Comparison of ENCODE assay signal across 1 cellular context in genomic region chr2:24489942-24490673, GRCh38.
TF ChIP-seq lines count a peak whose summit lies in the region.

No MANE protein-coding gene starts in this region.

TF ChIP-seq in HepG2, 621 proteins besides CTCF, POLR2A, EP300 and RAD21 (continued from another document and continues in another):
- TF ChIP-seq, protein P1, sequence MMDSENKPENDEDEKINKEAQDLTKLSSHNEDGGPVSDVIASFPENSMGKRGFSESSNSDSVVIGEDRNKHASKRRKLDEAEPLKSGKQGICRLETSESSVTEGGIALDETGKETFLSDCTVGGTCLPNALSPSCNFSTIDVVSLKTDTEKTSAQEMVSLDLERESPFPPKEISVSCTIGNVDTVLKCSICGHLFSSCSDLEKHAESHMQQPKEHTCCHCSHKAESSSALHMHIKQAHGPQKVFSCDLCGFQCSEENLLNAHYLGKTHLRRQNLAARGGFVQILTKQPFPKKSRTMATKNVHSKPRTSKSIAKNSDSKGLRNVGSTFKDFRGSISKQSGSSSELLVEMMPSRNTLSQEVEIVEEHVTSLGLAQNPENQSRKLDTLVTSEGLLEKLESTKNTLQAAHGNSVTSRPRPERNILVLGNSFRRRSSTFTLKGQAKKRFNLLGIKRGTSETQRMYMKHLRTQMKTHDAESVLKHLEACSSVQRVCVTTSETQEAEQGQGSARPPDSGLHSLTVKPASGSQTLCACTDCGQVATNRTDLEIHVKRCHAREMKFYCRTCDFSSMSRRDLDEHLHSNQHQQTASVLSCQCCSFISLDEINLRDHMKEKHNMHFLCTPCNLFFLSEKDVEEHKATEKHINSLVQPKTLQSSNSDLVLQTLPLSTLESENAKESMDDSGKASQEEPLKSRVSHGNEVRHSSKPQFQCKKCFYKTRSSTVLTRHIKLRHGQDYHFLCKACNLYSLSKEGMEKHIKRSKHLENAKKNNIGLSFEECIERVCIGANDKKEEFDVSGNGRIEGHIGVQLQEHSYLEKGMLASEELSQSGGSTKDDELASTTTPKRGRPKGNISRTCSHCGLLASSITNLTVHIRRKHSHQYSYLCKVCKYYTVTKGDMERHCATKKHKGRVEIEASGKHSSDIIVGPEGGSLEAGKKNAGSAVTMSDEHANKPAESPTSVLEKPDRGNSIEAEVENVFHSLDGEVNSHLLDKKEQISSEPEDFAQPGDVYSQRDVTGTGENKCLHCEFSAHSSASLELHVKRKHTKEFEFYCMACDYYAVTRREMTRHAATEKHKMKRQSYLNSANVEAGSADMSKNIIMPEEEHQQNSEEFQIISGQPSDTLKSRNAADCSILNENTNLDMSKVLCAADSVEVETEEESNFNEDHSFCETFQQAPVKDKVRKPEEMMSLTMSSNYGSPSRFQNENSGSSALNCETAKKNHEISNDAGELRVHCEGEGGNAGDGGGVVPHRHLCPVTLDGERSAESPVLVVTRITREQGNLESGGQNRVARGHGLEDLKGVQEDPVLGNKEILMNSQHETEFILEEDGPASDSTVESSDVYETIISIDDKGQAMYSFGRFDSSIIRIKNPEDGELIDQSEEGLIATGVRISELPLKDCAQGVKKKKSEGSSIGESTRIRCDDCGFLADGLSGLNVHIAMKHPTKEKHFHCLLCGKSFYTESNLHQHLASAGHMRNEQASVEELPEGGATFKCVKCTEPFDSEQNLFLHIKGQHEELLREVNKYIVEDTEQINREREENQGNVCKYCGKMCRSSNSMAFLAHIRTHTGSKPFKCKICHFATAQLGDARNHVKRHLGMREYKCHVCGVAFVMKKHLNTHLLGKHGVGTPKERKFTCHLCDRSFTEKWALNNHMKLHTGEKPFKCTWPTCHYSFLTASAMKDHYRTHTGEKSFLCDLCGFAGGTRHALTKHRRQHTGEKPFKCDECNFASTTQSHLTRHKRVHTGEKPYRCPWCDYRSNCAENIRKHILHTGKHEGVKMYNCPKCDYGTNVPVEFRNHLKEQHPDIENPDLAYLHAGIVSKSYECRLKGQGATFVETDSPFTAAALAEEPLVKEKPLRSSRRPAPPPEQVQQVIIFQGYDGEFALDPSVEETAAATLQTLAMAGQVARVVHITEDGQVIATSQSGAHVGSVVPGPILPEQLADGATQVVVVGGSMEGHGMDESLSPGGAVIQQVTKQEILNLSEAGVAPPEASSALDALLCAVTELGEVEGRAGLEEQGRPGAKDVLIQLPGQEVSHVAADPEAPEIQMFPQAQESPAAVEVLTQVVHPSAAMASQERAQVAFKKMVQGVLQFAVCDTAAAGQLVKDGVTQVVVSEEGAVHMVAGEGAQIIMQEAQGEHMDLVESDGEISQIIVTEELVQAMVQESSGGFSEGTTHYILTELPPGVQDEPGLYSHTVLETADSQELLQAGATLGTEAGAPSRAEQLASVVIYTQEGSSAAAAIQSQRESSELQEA (CRISPR knock-in tag; IDR thresholded peaks at IDR 0.05; ENCODE audit: not compliant biosample characterization), result no peak
- TF ChIP-seq, protein P2, sequence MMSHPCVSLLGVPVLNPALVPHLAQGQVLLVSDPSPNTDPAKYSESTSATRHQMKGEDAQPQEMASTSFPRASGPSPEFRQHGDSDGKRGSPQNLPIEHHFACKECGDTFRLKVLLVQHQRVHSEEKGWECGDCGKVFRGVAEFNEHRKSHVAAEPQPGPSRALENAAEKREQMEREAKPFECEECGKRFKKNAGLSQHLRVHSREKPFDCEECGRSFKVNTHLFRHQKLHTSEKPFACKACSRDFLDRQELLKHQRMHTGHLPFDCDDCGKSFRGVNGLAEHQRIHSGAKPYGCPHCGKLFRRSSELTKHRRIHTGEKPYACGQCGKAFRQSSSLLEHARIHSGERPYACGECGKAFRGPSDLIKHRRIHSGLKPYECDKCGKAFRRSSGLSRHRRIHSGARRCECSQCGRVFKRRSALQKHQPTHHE (CRISPR knock-in tag; IDR thresholded peaks at IDR 0.05; ENCODE audit: borderline replicate concordance), result no peak
- TF ChIP-seq HDAC1 (CRISPR knock-in tag; IDR thresholded peaks at IDR 0.05) (peak; percentile 15; the same call in 1 of the 2 replicates), TRIM22 (IDR thresholded peaks at IDR 0.05) (no peak), ZNF101 (CRISPR knock-in tag; IDR thresholded peaks at IDR 0.05; ENCODE audit: borderline replicate concordance, low read depth) (no peak), FOSL2 (CRISPR knock-in tag; IDR thresholded peaks at IDR 0.05) (peak; percentile 77), MAX (IDR thresholded peaks at IDR 0.05) (no peak), ZBTB39 (CRISPR knock-in tag; IDR thresholded peaks at IDR 0.05) (no peak), ZNF772 (CRISPR knock-in tag; IDR thresholded peaks at IDR 0.05) (0 out of 2 replicates have a peak, but pooled peaks have one; percentile 39), E2F2 (CRISPR knock-in tag; IDR thresholded peaks at IDR 0.05; ENCODE audit: borderline replicate concordance) (no peak), ZNF546 (CRISPR knock-in tag; conservative IDR thresholded peaks at IDR 0.05) (no peak), ZNF556 (CRISPR knock-in tag; IDR thresholded peaks at IDR 0.05; ENCODE audit: borderline replicate concordance) (peak; percentile 6; the same call in 1 of the 2 replicates), ZNF232 (CRISPR knock-in tag; IDR thresholded peaks at IDR 0.05; ENCODE audit: borderline replicate concordance) (no peak), TBX2 (CRISPR knock-in tag; IDR thresholded peaks at IDR 0.05; ENCODE audit: borderline replicate concordance) (0 out of 2 replicates have a peak, but pooled peaks have one; percentile 5), KLF6 (CRISPR knock-in tag; IDR thresholded peaks at IDR 0.05) (no peak), ZMYM3 (CRISPR knock-in tag; IDR thresholded peaks at IDR 0.05) (no peak), SOX6 (IDR thresholded peaks at IDR 0.05) (no peak), SOX6 (CRISPR knock-in tag; IDR thresholded peaks at IDR 0.05) (0 out of 2 replicates have a peak, but pooled peaks have one; percentile 0), ZFP36L2 (CRISPR knock-in tag; IDR thresholded peaks at IDR 0.05) (no peak), RARG (CRISPR knock-in tag; IDR thresholded peaks at IDR 0.05; ENCODE audit: low read depth) (no peak), REL (CRISPR knock-in tag; conservative IDR thresholded peaks at IDR 0.05) (no peak), HIVEP1 (CRISPR knock-in tag; IDR thresholded peaks at IDR 0.05) (no peak), HNRNPUL1 (IDR thresholded peaks at IDR 0.05; ENCODE audit: low read depth, low read length) (no peak), ZNF512 (CRISPR knock-in tag; IDR thresholded peaks at IDR 0.05) (peak; percentile 76; the same call in 1 of the 2 replicates)
- TF ChIP-seq, protein P3, sequence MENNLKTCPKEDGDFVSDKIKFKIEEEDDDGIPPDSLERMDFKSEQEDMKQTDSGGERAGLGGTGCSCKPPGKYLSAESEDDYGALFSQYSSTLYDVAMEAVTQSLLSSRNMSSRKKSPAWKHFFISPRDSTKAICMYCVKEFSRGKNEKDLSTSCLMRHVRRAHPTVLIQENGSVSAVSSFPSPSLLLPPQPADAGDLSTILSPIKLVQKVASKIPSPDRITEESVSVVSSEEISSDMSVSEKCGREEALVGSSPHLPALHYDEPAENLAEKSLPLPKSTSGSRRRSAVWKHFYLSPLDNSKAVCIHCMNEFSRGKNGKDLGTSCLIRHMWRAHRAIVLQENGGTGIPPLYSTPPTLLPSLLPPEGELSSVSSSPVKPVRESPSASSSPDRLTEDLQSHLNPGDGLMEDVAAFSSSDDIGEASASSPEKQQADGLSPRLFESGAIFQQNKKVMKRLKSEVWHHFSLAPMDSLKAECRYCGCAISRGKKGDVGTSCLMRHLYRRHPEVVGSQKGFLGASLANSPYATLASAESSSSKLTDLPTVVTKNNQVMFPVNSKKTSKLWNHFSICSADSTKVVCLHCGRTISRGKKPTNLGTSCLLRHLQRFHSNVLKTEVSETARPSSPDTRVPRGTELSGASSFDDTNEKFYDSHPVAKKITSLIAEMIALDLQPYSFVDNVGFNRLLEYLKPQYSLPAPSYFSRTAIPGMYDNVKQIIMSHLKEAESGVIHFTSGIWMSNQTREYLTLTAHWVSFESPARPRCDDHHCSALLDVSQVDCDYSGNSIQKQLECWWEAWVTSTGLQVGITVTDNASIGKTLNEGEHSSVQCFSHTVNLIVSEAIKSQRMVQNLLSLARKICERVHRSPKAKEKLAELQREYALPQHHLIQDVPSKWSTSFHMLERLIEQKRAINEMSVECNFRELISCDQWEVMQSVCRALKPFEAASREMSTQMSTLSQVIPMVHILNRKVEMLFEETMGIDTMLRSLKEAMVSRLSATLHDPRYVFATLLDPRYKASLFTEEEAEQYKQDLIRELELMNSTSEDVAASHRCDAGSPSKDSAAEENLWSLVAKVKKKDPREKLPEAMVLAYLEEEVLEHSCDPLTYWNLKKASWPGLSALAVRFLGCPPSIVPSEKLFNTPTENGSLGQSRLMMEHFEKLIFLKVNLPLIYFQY (CRISPR knock-in tag; IDR thresholded peaks at IDR 0.05; ENCODE audit: borderline replicate concordance), result 0 out of 2 replicates have a peak, but pooled peaks have one; percentile 7
- TF ChIP-seq, protein P4, sequence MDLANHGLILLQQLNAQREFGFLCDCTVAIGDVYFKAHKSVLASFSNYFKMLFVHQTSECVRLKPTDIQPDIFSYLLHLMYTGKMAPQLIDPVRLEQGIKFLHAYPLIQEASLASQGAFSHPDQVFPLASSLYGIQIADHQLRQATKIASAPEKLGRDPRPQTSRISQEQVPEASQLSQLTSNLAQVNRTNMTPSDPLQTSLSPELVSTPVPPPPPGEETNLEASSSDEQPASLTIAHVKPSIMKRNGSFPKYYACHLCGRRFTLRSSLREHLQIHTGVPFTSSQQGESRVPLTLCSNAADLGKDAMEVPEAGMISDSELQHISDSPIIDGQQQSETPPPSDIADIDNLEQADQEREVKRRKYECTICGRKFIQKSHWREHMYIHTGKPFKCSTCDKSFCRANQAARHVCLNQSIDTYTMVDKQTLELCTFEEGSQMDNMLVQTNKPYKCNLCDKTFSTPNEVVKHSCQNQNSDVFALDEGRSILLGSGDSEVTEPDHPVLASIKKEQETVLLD (CRISPR knock-in tag; IDR thresholded peaks at IDR 0.05; ENCODE audit: low read depth), result no peak
- TF ChIP-seq, protein P5, sequence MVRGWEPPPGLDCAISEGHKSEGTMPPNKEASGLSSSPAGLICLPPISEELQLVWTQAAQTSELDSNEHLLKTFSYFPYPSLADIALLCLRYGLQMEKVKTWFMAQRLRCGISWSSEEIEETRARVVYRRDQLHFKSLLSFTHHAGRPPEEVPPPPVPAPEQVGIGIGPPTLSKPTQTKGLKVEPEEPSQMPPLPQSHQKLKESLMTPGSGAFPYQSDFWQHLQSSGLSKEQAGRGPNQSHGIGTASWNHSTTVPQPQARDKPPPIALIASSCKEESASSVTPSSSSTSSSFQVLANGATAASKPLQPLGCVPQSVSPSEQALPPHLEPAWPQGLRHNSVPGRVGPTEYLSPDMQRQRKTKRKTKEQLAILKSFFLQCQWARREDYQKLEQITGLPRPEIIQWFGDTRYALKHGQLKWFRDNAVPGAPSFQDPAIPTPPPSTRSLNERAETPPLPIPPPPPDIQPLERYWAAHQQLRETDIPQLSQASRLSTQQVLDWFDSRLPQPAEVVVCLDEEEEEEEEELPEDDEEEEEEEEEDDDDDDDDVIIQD (CRISPR knock-in tag; IDR thresholded peaks at IDR 0.05; ENCODE audit: low read depth), result no peak
